Comparison of ENCODE assay signal across 11 cellular contexts in genomic region chr1:167456500-167456899, GRCh38.
DNase-seq lines count a peak whose midpoint lies in the region; ATAC-seq, FAIRE-seq and TF ChIP-seq lines count a peak whose summit lies in the region.
"Had no signal": no experiment of that assay in that cellular context is flagged by ENCODE, and none has a peak within 500 bp of the region (broad histone marks: within the 10 kb centered on the region; RNA-seq: fewer than 3 reads in every experiment).

No MANE protein-coding gene starts in this region.

- no peaks in the 10 kb centered on the region for H3K27me3 Mint-ChIP-seq in CD8-positive, alpha-beta T cell (ENCODE audit: low read depth)

- H3K4me3 Mint-ChIP-seq in CD8-positive, alpha-beta T cell, result peak overlapping the region; percentile 83

- H2AFZ ChIP-seq in GM12878 (ENCODE audit: control insufficient read depth, low read depth, low read length) (no peak overlapping the region), osteoblast (ENCODE audit: low read length) (no peak overlapping the region)

- H3K9me3 Mint-ChIP-seq in CD8-positive, alpha-beta T cell, result no peaks in the 10 kb centered on the region

- intact Hi-C loops in CD8-positive, alpha-beta T cell (cut with DNase I, micrococcal nuclease), result loop anchor here (2.0 to 10.0 kb wide), 4 partner anchors 14 to 178 kb away; partner anchors contain the start of gene RCSD1 (in 1 of the 2)
- intact Hi-C loops in GM12878 (cut with micrococcal nuclease; ENCODE audit: unreplicated experiment), result loop anchor here (5.0 kb wide), 2 partner anchors 76 to 231 kb away; no protein-coding TSS in a partner anchor

- no peaks in the 10 kb centered on the region for H3K27me3 ChIP-seq in CD8-positive, alpha-beta T cell (ENCODE audit: insufficient read depth, low read length)
- no peaks in the 10 kb centered on the region for H3K27me3 ChIP-seq in GM12878 (replicated peaks in 1 of 2; ENCODE audit: control insufficient read depth in 2 of 2, insufficient read depth in 2 of 2, low read length in 1 of 2)
- H3K27me3 ChIP-seq in osteoblast (ENCODE audit: insufficient read depth, low read length), result no peaks in the 10 kb centered on the region
- H3K27me3 ChIP-seq: uterus had no signal

- H3K4me2 ChIP-seq in GM12878 (ENCODE audit: control insufficient read depth, insufficient read depth), result no peak overlapping the region
- H3K4me2 ChIP-seq in osteoblast (ENCODE audit: insufficient read depth, low read length), result peak overlapping the region; percentile 91

- SMC1A ChIA-PET in GM12878 (lab: Charles Lee; ENCODE audit: uncharacterized antibody, unreplicated experiment), result interaction anchor here (0.5 to 5.2 kb wide), 8 partner anchors 8 to 959 kb away, joined by 3 to 34 read pairs (median 4); no protein-coding TSS in a partner anchor

- no peak for DNase-seq in CD8-positive, alpha-beta T cell
- no peak for DNase-seq in Jurkat, Clone E6-1 (ENCODE audit: low read depth, low spot score)
- DNase-seq in GM12878 (ENCODE audit: low read depth, low spot score) (no peak), osteoblast (ENCODE audit: insufficient read length, low spot score, missing footprints) (no peak), NCI-H1436 treated with DMSO at 0.1 percent for 48 hours (lab: John Stamatoyannopoulos, UW) (no peak), NCI-H187 (lab: John Stamatoyannopoulos, UW) (no peak)
- DNase-seq: DMS79, uterus had no signal

- H3K9me3 ChIP-seq in CD8-positive, alpha-beta T cell (ENCODE audit: low read length), result no peaks in the 10 kb centered on the region
- H3K9me3 ChIP-seq in GM12878 (replicated peaks; ENCODE audit: control insufficient read depth, insufficient read depth, low read length) (no peaks in the 10 kb centered on the region), osteoblast (ENCODE audit: low read depth, low read length) (no peaks in the 10 kb centered on the region)
- H3K9me3 ChIP-seq: uterus had no signal

- H3K9ac ChIP-seq in GM12878 (ENCODE audit: control insufficient read depth, insufficient read depth, low read length), result no peak overlapping the region

- H3K27ac ChIP-seq in CD8-positive, alpha-beta T cell (ENCODE audit: low read depth, low read length), result peak overlapping the region; percentile 84
- H3K27ac ChIP-seq in GM12878 (ENCODE audit: control insufficient read depth, insufficient read depth), result no peak overlapping the region
- no peak overlapping the region for H3K27ac ChIP-seq in osteoblast (ENCODE audit: low read depth, low read length)

- no TSS peak for BruUV-seq in GM12878 (replicated peaks; lab: Mats Ljungman, UMichigan)

- 71% methylated on average over 4 of the region's 4 CpGs for WGBS in GM12878 (ENCODE audit: insufficient coverage, insufficient replicate concordance, low lambda C conversion rate, missing lambda C conversion rate)

- peaks cover 77% of the 10 kb centered on the region for H3K4me1 Mint-ChIP-seq in CD8-positive, alpha-beta T cell (ENCODE audit: low read depth)

- H3K36me3 Mint-ChIP-seq in CD8-positive, alpha-beta T cell, result peaks cover 40% of the 10 kb centered on the region

- H3K27ac Mint-ChIP-seq in CD8-positive, alpha-beta T cell, result peak overlapping the region; percentile 95

- POLR2A ChIA-PET in CD8-positive, alpha-beta T cell (lab: Charles Lee), result interaction anchor here (0.6 to 4.1 kb wide), 14 partner anchors 9 to 178 kb away, joined by 3 to 49 read pairs (median 5); partner anchors contain the start of gene CD247
- POLR2A ChIA-PET in GM12878 (lab: Charles Lee), result interaction anchor here (0.7 to 2.1 kb wide), 2 partner anchors 9 to 44 kb away, joined by 3 to 6 read pairs; no protein-coding TSS in a partner anchor

- no peaks in the 10 kb centered on the region for H3K36me3 ChIP-seq in CD8-positive, alpha-beta T cell (ENCODE audit: insufficient read depth, low read length)
- no peaks in the 10 kb centered on the region for H3K36me3 ChIP-seq in GM12878 (ENCODE audit: control insufficient read depth in 2 of 2, insufficient read depth in 2 of 2, low read length in 1 of 2)
- H3K36me3 ChIP-seq in osteoblast (ENCODE audit: insufficient read depth, low read length), result no peaks in the 10 kb centered on the region
- H3K36me3 ChIP-seq: uterus had no signal

- RAD21 ChIA-PET in GM12878 (lab: Charles Lee; ENCODE audit: unreplicated experiment), result interaction anchor here (0.7 to 5.5 kb wide), 9 partner anchors 9 to 398 kb away, joined by 3 to 35 read pairs (median 4); partner anchors contain the start of gene CREG1

- CTCF ChIA-PET in CD8-positive, alpha-beta T cell (lab: Charles Lee), result interaction anchor here (0.9 to 4.6 kb wide), 9 partner anchors 9 to 77 kb away, joined by 3 to 27 read pairs (median 5); partner anchors contain the start of gene CD247
- CTCF ChIA-PET in GM12878 (lab: Yijun Ruan, JAX), result interaction anchor here (0.7 to 4.2 kb wide), 12 partner anchors 9 to 231 kb away, joined by 3 to 32 read pairs (median 4); no protein-coding TSS in a partner anchor

- no peak for FAIRE-seq in GM12878 (lab: Jason Lieb, UNC)
- FAIRE-seq: endometrium had no signal

- peak overlapping the region; percentile 89 for H3K4me3 ChIP-seq in CD8-positive, alpha-beta T cell (ENCODE audit: low read depth, low read length)
- peak overlapping the region; percentile 62 for H3K4me3 ChIP-seq in Jurkat, Clone E6-1 (ENCODE audit: low read length)
- H3K4me3 ChIP-seq in GM12878, result no peak overlapping the region
- no peak overlapping the region for H3K4me3 ChIP-seq in osteoblast (ENCODE audit: insufficient read depth, low read length)

- no peak for TF ChIP-seq POLR2A in GM12878 (IDR thresholded peaks at IDR 0.05; ENCODE audit: low read depth, low read length)

- TF ChIP-seq RAD21 in GM12878 (IDR thresholded peaks at IDR 0.05; ENCODE audit: insufficient read depth, low read depth, low read length), result no peak

- H3K4me1 ChIP-seq in CD8-positive, alpha-beta T cell (ENCODE audit: insufficient read depth, low read length), result peaks cover 67% of the 10 kb centered on the region
- peaks cover 5% of the 10 kb centered on the region for H3K4me1 ChIP-seq in GM12878 (ENCODE audit: control insufficient read depth, insufficient read depth, low read length)
- H3K4me1 ChIP-seq in osteoblast (ENCODE audit: insufficient read depth, low read length), result no peaks in the 10 kb centered on the region
- H3K4me1 ChIP-seq: uterus had no signal

- ATAC-seq in CD8-positive, alpha-beta T cell, result peak; percentile 1
- ATAC-seq in GM12878, result peak; percentile 5; the same call in 2 of the 3 replicates
- ATAC-seq in activated CD4-positive, CD25-positive, alpha-beta regulatory T cell treated with anti-CD3 and anti-CD28 coated beads, Interleukin-2, amount 50 U/mL, for 24 hours, result no peak
- ATAC-seq in HG02973 (IDR thresholded peaks at IDR 0.05; ENCODE audit: unreplicated experiment), result no peak

- in situ Hi-C loops in GM12878 (cut with MboI), result no loop called here

- TF ChIP-seq EP300 in GM12878 (IDR thresholded peaks at IDR 0.05; ENCODE audit: borderline replicate concordance in 1 of 2, control insufficient read depth in 1 of 2, low read depth in 2 of 2, low read length in 2 of 2), result no peak

- no peak for TF ChIP-seq CTCF in CD8-positive, alpha-beta T cell (IDR thresholded peaks at IDR 0.05)
- TF ChIP-seq CTCF in GM12878 (IDR thresholded peaks at IDR 0.05 in 2 of 3, conservative IDR thresholded peaks at IDR 0.05 in 1 of 3; ENCODE audit: control insufficient read depth in 2 of 3, extremely low read depth in 1 of 3, insufficient read depth in 1 of 3, low read depth in 3 of 3, low read length in 3 of 3) (no peak), osteoblast (IDR thresholded peaks at IDR 0.05; ENCODE audit: extremely low read depth, low read depth, low read length) (no peak)

- H4K20me1 ChIP-seq in GM12878 (ENCODE audit: control insufficient read depth, insufficient read depth) (no peaks in the 10 kb centered on the region), osteoblast (ENCODE audit: insufficient read depth, low read length) (no peaks in the 10 kb centered on the region)

- no peaks in the 10 kb centered on the region for H3K79me2 ChIP-seq in GM12878 (ENCODE audit: control insufficient read depth, insufficient read depth, low read length)
- H3K79me2 ChIP-seq in osteoblast (ENCODE audit: insufficient read depth, low read length), result no peaks in the 10 kb centered on the region

TF ChIP-seq in GM12878, 131 proteins besides CTCF, POLR2A, EP300 and RAD21 (continues in another document):
- TF ChIP-seq TBL1XR1 (IDR thresholded peaks at IDR 0.05; ENCODE audit: low read depth, low read length) (no peak), HDGF (IDR thresholded peaks at IDR 0.05) (no peak), MXI1 (IDR thresholded peaks at IDR 0.05; ENCODE audit: low read depth, low read length) (no peak), KLF5 (IDR thresholded peaks at IDR 0.05; ENCODE audit: partially characterized antibody) (no peak), NR2C1 (IDR thresholded peaks at IDR 0.05) (no peak), RAD51 (IDR thresholded peaks at IDR 0.05) (no peak), WRNIP1 (IDR thresholded peaks at IDR 0.05; ENCODE audit: borderline replicate concordance, low read depth, low read length) (no peak)
- TF ChIP-seq, protein P1, sequence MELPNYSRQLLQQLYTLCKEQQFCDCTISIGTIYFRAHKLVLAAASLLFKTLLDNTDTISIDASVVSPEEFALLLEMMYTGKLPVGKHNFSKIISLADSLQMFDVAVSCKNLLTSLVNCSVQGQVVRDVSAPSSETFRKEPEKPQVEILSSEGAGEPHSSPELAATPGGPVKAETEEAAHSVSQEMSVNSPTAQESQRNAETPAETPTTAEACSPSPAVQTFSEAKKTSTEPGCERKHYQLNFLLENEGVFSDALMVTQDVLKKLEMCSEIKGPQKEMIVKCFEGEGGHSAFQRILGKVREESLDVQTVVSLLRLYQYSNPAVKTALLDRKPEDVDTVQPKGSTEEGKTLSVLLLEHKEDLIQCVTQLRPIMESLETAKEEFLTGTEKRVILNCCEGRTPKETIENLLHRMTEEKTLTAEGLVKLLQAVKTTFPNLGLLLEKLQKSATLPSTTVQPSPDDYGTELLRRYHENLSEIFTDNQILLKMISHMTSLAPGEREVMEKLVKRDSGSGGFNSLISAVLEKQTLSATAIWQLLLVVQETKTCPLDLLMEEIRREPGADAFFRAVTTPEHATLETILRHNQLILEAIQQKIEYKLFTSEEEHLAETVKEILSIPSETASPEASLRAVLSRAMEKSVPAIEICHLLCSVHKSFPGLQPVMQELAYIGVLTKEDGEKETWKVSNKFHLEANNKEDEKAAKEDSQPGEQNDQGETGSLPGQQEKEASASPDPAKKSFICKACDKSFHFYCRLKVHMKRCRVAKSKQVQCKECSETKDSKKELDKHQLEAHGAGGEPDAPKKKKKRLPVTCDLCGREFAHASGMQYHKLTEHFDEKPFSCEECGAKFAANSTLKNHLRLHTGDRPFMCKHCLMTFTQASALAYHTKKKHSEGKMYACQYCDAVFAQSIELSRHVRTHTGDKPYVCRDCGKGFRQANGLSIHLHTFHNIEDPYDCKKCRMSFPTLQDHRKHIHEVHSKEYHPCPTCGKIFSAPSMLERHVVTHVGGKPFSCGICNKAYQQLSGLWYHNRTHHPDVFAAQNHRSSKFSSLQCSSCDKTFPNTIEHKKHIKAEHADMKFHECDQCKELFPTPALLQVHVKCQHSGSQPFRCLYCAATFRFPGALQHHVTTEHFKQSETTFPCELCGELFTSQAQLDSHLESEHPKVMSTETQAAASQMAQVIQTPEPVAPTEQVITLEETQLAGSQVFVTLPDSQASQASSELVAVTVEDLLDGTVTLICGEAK (IDR thresholded peaks at IDR 0.05; ENCODE audit: borderline replicate concordance), result no peak

Comparison
In these comparisons a context has a peak if more than half of its experiments do, and no peak if none do; other contexts are left out.
1. ATAC-seq: peak in CD8-positive, alpha-beta T cell (single experiment) and GM12878 (single experiment); none in activated CD4-positive, CD25-positive, alpha-beta regulatory T cell treated with anti-CD3 and anti-CD28 coated beads, Interleukin-2, amount 50 U/mL, for 24 hours (0 of 2) and HG02973 (single experiment).
2. H3K4me3 ChIP-seq: peak in CD8-positive, alpha-beta T cell (single experiment) and Jurkat, Clone E6-1 (single experiment); none in GM12878 (single experiment) and osteoblast (single experiment).